9 cellular contexts compared by ENCODE assay signal in the genomic region with DNA sequence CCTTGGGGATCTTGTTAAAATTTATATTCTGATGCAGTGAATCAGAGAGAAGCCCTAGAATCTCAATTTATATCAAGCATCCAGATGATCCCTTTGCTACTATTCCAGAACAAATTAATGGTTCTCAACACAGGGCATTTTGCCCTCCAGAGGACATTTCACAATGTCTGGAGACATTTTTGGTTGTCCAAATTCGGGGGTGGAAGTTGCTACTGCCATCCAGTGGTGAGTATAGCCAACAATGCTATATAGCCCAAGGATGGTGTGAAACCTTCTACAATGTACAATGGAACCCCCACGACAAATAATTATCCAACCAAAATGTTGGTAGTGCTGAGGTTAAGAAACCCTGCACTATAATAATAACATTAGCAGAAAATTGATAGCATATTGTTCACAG.
DNase-seq lines count a peak whose midpoint lies in the region; ATAC-seq and TF ChIP-seq lines count a peak whose summit lies in the region.
"Had no signal": no experiment of that assay in that cellular context is flagged by ENCODE, and none has a peak within 500 bp of the region (broad histone marks: within the 10 kb centered on the region; RNA-seq: fewer than 3 reads in every experiment).

No MANE protein-coding gene starts in this region.

- H3K27ac Mint-ChIP-seq in osteocyte (ENCODE audit: unreplicated experiment): peak overlapping the region; percentile 14
- H3K27ac Mint-ChIP-seq: activated T-helper 2 cell treated with anti-CD3 and anti-CD28 coated beads, Interferon-gamma antibody, Interleukin-2, Interleukin-4, amounts not matched to agents 10 μg/mL and 5 μg/mL and 100 μg/mL, durations not matched to agents 14 hours and 24 hours and 36 hours had no signal

- no peak overlapping the region for H3K4me3 ChIP-seq in astrocyte of the cerebellum (ENCODE audit: low read depth, low read length)

- ATAC-seq in esophagus mucosa: no peak

- TF ChIP-seq CTCF in astrocyte of the cerebellum (IDR thresholded peaks at IDR 0.05; ENCODE audit: low read depth, low read length, missing control alignments) (peak; percentile 48), osteocyte (IDR thresholded peaks at IDR 0.05) (peak; percentile 70)

- no peaks in the 10 kb centered on the region for H3K27me3 Mint-ChIP-seq in osteocyte (ENCODE audit: unreplicated experiment)

- TF ChIP-seq RAD21 in Ishikawa (IDR thresholded peaks at IDR 0.05; ENCODE audit: low read depth): peak; percentile 65

- H3K4me3 Mint-ChIP-seq in osteocyte (ENCODE audit: unreplicated experiment): no peak overlapping the region

- peaks cover 15% of the 10 kb centered on the region for H3K9me3 Mint-ChIP-seq in osteocyte (ENCODE audit: unreplicated experiment)

- in situ Hi-C loops in astrocyte of the cerebellum (cut with HindIII; ENCODE audit: low sequenced_read_pairs): no loop called here

- H3K36me3 Mint-ChIP-seq in osteocyte (ENCODE audit: unreplicated experiment): peaks cover 7% of the 10 kb centered on the region

- no peak for TF ChIP-seq EP300 in Ishikawa (IDR thresholded peaks at IDR 0.05; ENCODE audit: borderline replicate concordance)

- DNase-seq in NCI-H1417 (lab: John Stamatoyannopoulos, UW): peak in 2 of 3 experiments; percentile 2 to 24
- no peak for DNase-seq in NCI-H1417 treated with DMSO at 0.1 percent for 48 hours (lab: John Stamatoyannopoulos, UW)
- DNase-seq in astrocyte of the cerebellum (ENCODE audit: low read depth): no peak
- DNase-seq in osteocyte (ENCODE audit: extremely low spot score, unreplicated experiment): no peak
- DNase-seq in retina: no peak
- DNase-seq in activated CD4-positive, alpha-beta T cell treated with anti-CD3 and anti-CD28 coated beads, Interleukin-2, amount 50 U/mL, for 4 hours: no peak

- peaks cover 42% of the 10 kb centered on the region for H3K4me1 Mint-ChIP-seq in osteocyte (ENCODE audit: unreplicated experiment)

TF ChIP-seq in Ishikawa, 13 proteins besides CTCF, POLR2A, EP300 and RAD21:
- TF ChIP-seq, protein P1, sequence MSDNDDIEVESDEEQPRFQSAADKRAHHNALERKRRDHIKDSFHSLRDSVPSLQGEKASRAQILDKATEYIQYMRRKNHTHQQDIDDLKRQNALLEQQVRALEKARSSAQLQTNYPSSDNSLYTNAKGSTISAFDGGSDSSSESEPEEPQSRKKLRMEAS (IDR thresholded peaks at IDR 0.05): no peak
- TF ChIP-seq NFIC (IDR thresholded peaks at IDR 0.05) (no peak), YY1 (IDR thresholded peaks at IDR 0.05; ENCODE audit: low read depth) (0 out of 2 replicates have a peak, but pooled peaks have one; percentile 42), FOXM1 (IDR thresholded peaks at IDR 0.05; ENCODE audit: borderline replicate concordance, low read depth) (no peak), EGR1 (IDR thresholded peaks at IDR 0.05) (no peak), CREB1 (IDR thresholded peaks at IDR 0.05; ENCODE audit: low read depth) (no peak), CEBPB (IDR thresholded peaks at IDR 0.05) (peak; percentile 56), TCF12 (IDR thresholded peaks at IDR 0.05; ENCODE audit: low read depth) (no peak), ZBTB7A (IDR thresholded peaks at IDR 0.05; ENCODE audit: low read depth) (no peak)
- TF ChIP-seq, protein P2, sequence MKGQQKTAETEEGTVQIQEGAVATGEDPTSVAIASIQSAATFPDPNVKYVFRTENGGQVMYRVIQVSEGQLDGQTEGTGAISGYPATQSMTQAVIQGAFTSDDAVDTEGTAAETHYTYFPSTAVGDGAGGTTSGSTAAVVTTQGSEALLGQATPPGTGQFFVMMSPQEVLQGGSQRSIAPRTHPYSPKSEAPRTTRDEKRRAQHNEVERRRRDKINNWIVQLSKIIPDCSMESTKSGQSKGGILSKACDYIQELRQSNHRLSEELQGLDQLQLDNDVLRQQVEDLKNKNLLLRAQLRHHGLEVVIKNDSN (IDR thresholded peaks at IDR 0.05): no peak

Comparison
In these comparisons a context has a peak if more than half of its experiments do, and no peak if none do; other contexts are left out.
1. DNase-seq: peak in NCI-H1417 (2 of 3); none in NCI-H1417 treated with DMSO at 0.1 percent for 48 hours (single experiment), astrocyte of the cerebellum (single experiment), osteocyte (single experiment), retina (single experiment) and activated CD4-positive, alpha-beta T cell treated with anti-CD3 and anti-CD28 coated beads, Interleukin-2, amount 50 U/mL, for 4 hours (0 of 2).